ENCODE assay signal across 30 cellular contexts in genomic region chr10:112711366-112711765, GRCh38.
DNase-seq lines count a peak whose midpoint lies in the region; ATAC-seq, FAIRE-seq and TF ChIP-seq lines count a peak whose summit lies in the region.
"Had no signal": no experiment of that assay in that cellular context is flagged by ENCODE, and none has a peak within 500 bp of the region (broad histone marks: within the 10 kb centered on the region; RNA-seq: fewer than 3 reads in every experiment).

No MANE protein-coding gene starts in this region.

- intact Hi-C loops in PC-9 (cut with micrococcal nuclease; ENCODE audit: unreplicated experiment): no loop called here

- peaks cover 50% of the 10 kb centered on the region for H3K4me1 ChIP-seq in BLaER1
- H3K4me1 ChIP-seq in H1 (replicated peaks in 1 of 4; ENCODE audit: control insufficient read depth in 3 of 4, insufficient read depth in 4 of 4, low read length in 3 of 4): peaks cover 4 to 21% (median 12%) of the 10 kb centered on the region in 4 experiments; a peak in 4 of 7 replicates
- no peaks in the 10 kb centered on the region for H3K4me1 ChIP-seq in PC-9 (replicated peaks; ENCODE audit: insufficient read depth)
- H3K4me1 ChIP-seq: gastroesophageal sphincter, left ventricle myocardium inferior, thyroid gland had no signal

- no peak overlapping the region for H2BK20ac ChIP-seq in H1 (ENCODE audit: low read length)

- H3K9me3 Mint-ChIP-seq in activated naive CD4-positive, alpha-beta T cell treated with anti-CD3 and anti-CD28 coated beads, Interleukin-2, amount 10 ng/mL, durations not matched to agents 7 days and 5 days: no peaks in the 10 kb centered on the region
- H3K9me3 Mint-ChIP-seq: stimulated activated naive CD8-positive, alpha-beta T cell treated with anti-CD3 and anti-CD28 coated beads, Interleukin-15, Interleukin-2, amounts not matched to agents 100 ng/mL and 50 ng/mL, for 24 hours had no signal

- CTCF ChIA-PET in H1 (lab: Charles Lee; ENCODE audit: partially characterized antibody) (interaction anchor here (1.5 to 3.5 kb wide), 2 partner anchors 10 to 55 kb away, joined by 3 to 28 read pairs; no protein-coding TSS in a partner anchor), PC-9 (lab: Charles Lee) (no interaction called here)
- CTCF ChIA-PET in activated naive CD4-positive, alpha-beta T cell treated with anti-CD3 and anti-CD28 coated beads, Interleukin-2, amount 10 ng/mL, durations not matched to agents 7 days and 5 days (lab: Charles Lee): no interaction called here

- H2BK5ac ChIP-seq in H1 (ENCODE audit: low read depth, low read length): no peak overlapping the region; the same call in 1 of the 2 replicates

- H3K4me3 ChIP-seq in BLaER1 (no peak overlapping the region; the same call in 1 of the 2 replicates), H1 (ENCODE audit: extremely low read depth in 1 of 4, insufficient read depth in 2 of 4, low read depth in 3 of 4, low read length in 4 of 4) (no peak overlapping the region), PC-9 (no peak overlapping the region)
- H3K4me3 ChIP-seq: A549, gastroesophageal sphincter, left ventricle myocardium inferior, SK-N-MC, thyroid gland had no signal

- no peaks in the 10 kb centered on the region for H3F3A ChIP-seq in PC-9 (ENCODE audit: insufficient read depth, low read depth)

- no peak overlapping the region for H2AK5ac ChIP-seq in H1 (ENCODE audit: low read depth, low read length)

- H3K9ac ChIP-seq in BLaER1 (peak overlapping the region; percentile 58), H1 (replicated peaks in 1 of 4; ENCODE audit: extremely low read depth in 1 of 4, low read depth in 3 of 4, low read length in 3 of 4) (no peak overlapping the region)

- no peak for TF ChIP-seq CTCF in H1 (IDR thresholded peaks at IDR 0.05; ENCODE audit: control extremely low read depth in 1 of 3, insufficient read depth in 1 of 3, low read depth in 1 of 3, low read length in 3 of 3)
- no peak for TF ChIP-seq CTCF in PC-9 (conservative IDR thresholded peaks at IDR 0.05)

- no peaks in the 10 kb centered on the region for H3K27me3 Mint-ChIP-seq in activated naive CD4-positive, alpha-beta T cell treated with anti-CD3 and anti-CD28 coated beads, Interleukin-2, amount 10 ng/mL, durations not matched to agents 7 days and 5 days
- H3K27me3 Mint-ChIP-seq: progenitor cell of endocrine pancreas; stimulated activated naive CD8-positive, alpha-beta T cell treated with anti-CD3 and anti-CD28 coated beads, Interleukin-15, Interleukin-2, amounts not matched to agents 100 ng/mL and 50 ng/mL, for 24 hours had no signal

- no peak overlapping the region for H3K4ac ChIP-seq in H1 (replicated peaks; ENCODE audit: insufficient read length, low read depth, low read length)

- H2BK15ac ChIP-seq in H1 (ENCODE audit: low read length): peak overlapping the region; percentile 83

- H4K20me1 ChIP-seq in BLaER1 (no peaks in the 10 kb centered on the region), H1 (replicated peaks in 1 of 2; ENCODE audit: control insufficient read depth in 1 of 2, insufficient read depth in 2 of 2, low read length in 2 of 2) (no peaks in the 10 kb centered on the region), PC-9 (ENCODE audit: insufficient read depth) (no peaks in the 10 kb centered on the region)

- no peaks in the 10 kb centered on the region for H3K27me3 ChIP-seq in BLaER1
- H3K27me3 ChIP-seq in H1 (replicated peaks in 1 of 4; ENCODE audit: control insufficient read depth in 3 of 4, extremely low read depth in 1 of 4, insufficient read depth in 3 of 4, low read length in 3 of 4): no peaks in the 10 kb centered on the region
- no peaks in the 10 kb centered on the region for H3K27me3 ChIP-seq in PC-9 (ENCODE audit: insufficient read depth, low read depth)
- H3K27me3 ChIP-seq: gastroesophageal sphincter, thyroid gland had no signal

- H3K36me3 ChIP-seq in BLaER1 (peaks cover 16% of the 10 kb centered on the region), H1 (ENCODE audit: control insufficient read depth in 2 of 4, insufficient read depth in 4 of 4, low read length in 3 of 4) (no peaks in the 10 kb centered on the region), PC-9 (ENCODE audit: low read depth) (no peaks in the 10 kb centered on the region)
- H3K36me3 ChIP-seq: gastroesophageal sphincter, left ventricle myocardium inferior, thyroid gland had no signal

- H3K4me2 ChIP-seq in BLaER1 (peak overlapping the region; percentile 83), H1 (ENCODE audit: insufficient read depth in 1 of 2, low read depth in 2 of 2, low read length in 2 of 2) (no peak overlapping the region), PC-9 (no peak overlapping the region)
- H3K4me2 ChIP-seq: A549 had no signal

- TF ChIP-seq POLR2A in H1 (IDR thresholded peaks at IDR 0.05; ENCODE audit: control extremely low read depth in 1 of 2, low read depth in 2 of 2, low read length in 2 of 2): no peak

- no peak overlapping the region for H3K18ac ChIP-seq in H1 (ENCODE audit: extremely low read depth, low read length)

- H3K14ac ChIP-seq in H1 (ENCODE audit: insufficient read length): no peak overlapping the region

- H3K27ac ChIP-seq in BLaER1: peak overlapping the region; percentile 46; the same call in 1 of the 2 replicates
- no peak overlapping the region for H3K27ac ChIP-seq in H1 (ENCODE audit: low read depth, low read length)
- H3K27ac ChIP-seq in PC-9: no peak overlapping the region
- H3K27ac ChIP-seq: A549, gastroesophageal sphincter, left ventricle myocardium inferior, SK-N-MC, thyroid gland had no signal

- no peak overlapping the region for H3K56ac ChIP-seq in H1 (replicated peaks; ENCODE audit: insufficient read length, low read depth, low read length)

- peaks cover 3% of the 10 kb centered on the region for H3K4me1 Mint-ChIP-seq in activated naive CD4-positive, alpha-beta T cell treated with anti-CD3 and anti-CD28 coated beads, Interleukin-2, amount 10 ng/mL, durations not matched to agents 7 days and 5 days

- no peak overlapping the region for H2BK12ac ChIP-seq in H1 (ENCODE audit: low read depth, low read length)

- H4K91ac ChIP-seq in H1 (replicated peaks; ENCODE audit: insufficient read length, low read length): no peak overlapping the region

- no peak overlapping the region for H3K23ac ChIP-seq in H1 (ENCODE audit: insufficient read length)

- no peaks in the 10 kb centered on the region for H3K9me2 ChIP-seq in PC-9 (ENCODE audit: insufficient read depth)

- DNase-seq in M059J (ENCODE audit: low read depth) (peak; percentile 75), H1 (ENCODE audit: low read depth in 1 of 2, low spot score in 2 of 2) (peak in 1 of 2 experiments; percentile 19), hepatic stellate cell (ENCODE audit: low spot score) (peak; percentile 46), PC-9 (no peak), UCSD-AML1 (lab: John Stamatoyannopoulos, UW; ENCODE audit: unreplicated experiment) (no peak)
- DNase-seq in stimulated activated naive CD8-positive, alpha-beta T cell treated with anti-CD3 and anti-CD28 coated beads, Interleukin-15, Interleukin-2, amounts not matched to agents 100 U/mL and 50 U/mL, for 24 hours: no peak
- DNase-seq in activated naive CD4-positive, alpha-beta T cell treated with anti-CD3 and anti-CD28 coated beads, Interleukin-2, amount 10 ng/mL, durations not matched to agents 7 days and 5 days: no peak
- DNase-seq: activated CD4-positive, alpha-beta T cell treated with anti-CD3 and anti-CD28 coated beads for 48 hours; activated T-cell treated with anti-CD3 and anti-CD28 coated beads, Interleukin-2, amount 50 U/mL, for 48 hours; C1 segment of cervical spinal cord; COR-L47; DMS53; hypothalamus; islet precursor cell; KG1; left ventricle myocardium inferior; mesendoderm; NCI-H1417 treated with DMSO at 0.1 percent for 48 hours; NCI-H2081; NCI-H226; NCI-H748 treated with DMSO at 0.1 percent for 48 hours; stimulated activated CD4-positive, alpha-beta T cell treated with anti-CD3 and anti-CD28 coated beads, Interleukin-15, amount 100 ng/mL, for 24 hours; T-helper 2 cell; thyroid gland had no signal

- no TSS peak for BruUV-seq in PC-9 (replicated peaks; lab: Mats Ljungman, UMichigan)

- no peak for TF ChIP-seq RAD21 in H1 (IDR thresholded peaks at IDR 0.05 in 1 of 2, conservative IDR thresholded peaks at IDR 0.05 in 1 of 2; ENCODE audit: low read depth in 2 of 2, low read length in 2 of 2)

- H4K8ac ChIP-seq in H1 (ENCODE audit: extremely low read depth, insufficient read depth, low read length): no peak overlapping the region

- ATAC-seq in stimulated activated naive CD8-positive, alpha-beta T cell treated with anti-CD3 and anti-CD28 coated beads, Interleukin-15, Interleukin-2, amounts not matched to agents 100 U/mL and 50 U/mL, for 24 hours: no peak
- ATAC-seq: A549, gastroesophageal sphincter had no signal

- H3K9me3 ChIP-seq in BLaER1 (no peaks in the 10 kb centered on the region; the same call in 1 of the 2 replicates), H1 (ENCODE audit: insufficient read depth in 2 of 2, low read depth in 1 of 2, low read length in 1 of 2) (no peaks in the 10 kb centered on the region), PC-9 (ENCODE audit: insufficient read depth, low read depth) (no peaks in the 10 kb centered on the region)
- H3K9me3 ChIP-seq: A549, gastroesophageal sphincter, left ventricle myocardium inferior, thyroid gland had no signal

- no peaks in the 10 kb centered on the region; the same call in 1 of the 2 replicates for H3K23me2 ChIP-seq in H1 (ENCODE audit: low read depth, low read length)

- H3K79me1 ChIP-seq in H1 (ENCODE audit: low read depth, low read length): no peaks in the 10 kb centered on the region; the same call in 1 of the 2 replicates

- H3K79me2 ChIP-seq in H1 (ENCODE audit: control insufficient read depth in 1 of 2, insufficient read depth in 2 of 2, low read length in 2 of 2) (no peaks in the 10 kb centered on the region), PC-9 (ENCODE audit: low read depth) (no peaks in the 10 kb centered on the region)

- 91% methylated on average over 8 of the region's 8 CpGs; no CpG with 5 or more reads in 1 of the 2 experiments for WGBS in H1 (ENCODE audit: extremely low coverage in 1 of 2, insufficient coverage in 1 of 2, insufficient read length in 1 of 2, insufficient replicate concordance in 2 of 2, low coverage in 1 of 2, low lambda C conversion rate in 2 of 2, missing lambda C conversion rate in 1 of 2), 2 experiments

- POLR2A ChIA-PET in H1 (lab: Charles Lee; ENCODE audit: partially characterized antibody): interaction anchor here (0.7 to 1.2 kb wide), 2 partner anchors 33 to 742 kb away, joined by 3 read pairs; no protein-coding TSS in a partner anchor
- POLR2A ChIA-PET in PC-9 (lab: Charles Lee; ENCODE audit: unreplicated experiment): no interaction called here

- H2AFZ ChIP-seq in H1 (ENCODE audit: low read length) (no peak overlapping the region), PC-9 (no peak overlapping the region)

- H2BK120ac ChIP-seq in H1 (replicated peaks; ENCODE audit: low read depth, low read length): no peak overlapping the region

- no peak overlapping the region for H4K5ac ChIP-seq in H1 (ENCODE audit: insufficient read length, low read depth, low read length)

- H3K4me3 Mint-ChIP-seq in activated naive CD4-positive, alpha-beta T cell treated with anti-CD3 and anti-CD28 coated beads, Interleukin-2, amount 10 ng/mL, durations not matched to agents 7 days and 5 days: no peak overlapping the region
- H3K4me3 Mint-ChIP-seq: stimulated activated naive CD8-positive, alpha-beta T cell treated with anti-CD3 and anti-CD28 coated beads, Interleukin-15, Interleukin-2, amounts not matched to agents 100 ng/mL and 50 ng/mL, for 24 hours had no signal

- H3K36me3 Mint-ChIP-seq in activated naive CD4-positive, alpha-beta T cell treated with anti-CD3 and anti-CD28 coated beads, Interleukin-2, amount 10 ng/mL, durations not matched to agents 7 days and 5 days: peaks cover 1% of the 10 kb centered on the region

- no peak overlapping the region for H3K27ac Mint-ChIP-seq in activated naive CD4-positive, alpha-beta T cell treated with anti-CD3 and anti-CD28 coated beads, Interleukin-2, amount 10 ng/mL, durations not matched to agents 7 days and 5 days
- H3K27ac Mint-ChIP-seq: stimulated activated naive CD8-positive, alpha-beta T cell treated with anti-CD3 and anti-CD28 coated beads, Interleukin-15, Interleukin-2, amounts not matched to agents 100 ng/mL and 50 ng/mL, for 24 hours had no signal

- TF ChIP-seq EP300 in H1 (IDR thresholded peaks at IDR 0.05; ENCODE audit: borderline replicate concordance in 1 of 2, low read depth in 2 of 2, low read length in 2 of 2): no peak

- no peak for FAIRE-seq in H1 (lab: Jason Lieb, UNC)

Comparison
In these comparisons a context has a peak if more than half of its experiments do, and no peak if none do; other contexts are left out.
1. DNase-seq: peak in M059J (single experiment) and hepatic stellate cell (single experiment); none in PC-9 (0 of 2), stimulated activated naive CD8-positive, alpha-beta T cell treated with anti-CD3 and anti-CD28 coated beads, Interleukin-15, Interleukin-2, amounts not matched to agents 100 U/mL and 50 U/mL, for 24 hours (single experiment), activated naive CD4-positive, alpha-beta T cell treated with anti-CD3 and anti-CD28 coated beads, Interleukin-2, amount 10 ng/mL, durations not matched to agents 7 days and 5 days (single experiment) and UCSD-AML1 (single experiment).